8 cellular contexts compared by ENCODE assay signal in genomic region chr12:94545937-94546771, GRCh38.
DNase-seq lines count a peak whose midpoint lies in the region; ATAC-seq and TF ChIP-seq lines count a peak whose summit lies in the region.

No MANE protein-coding gene starts in this region.

- DNase-seq in Ammon's horn (ENCODE audit: low spot score): peak; percentile 72
- DNase-seq in GM19238 (ENCODE audit: insufficient read length, low spot score): peak; percentile 34
- DNase-seq in M059J (ENCODE audit: low read depth): peak; percentile 71
- peak; percentile 28 for DNase-seq in activated CD8-positive, alpha-beta T cell treated with anti-CD3 and anti-CD28 coated beads, Interleukin-2, amount 10 ng/mL, durations not matched to agents 7 days and 5 days
- DNase-seq in left cardiac atrium: peak; percentile 51
- peak; percentile 69 for DNase-seq in posterior vena cava (ENCODE audit: low spot score)

- H3K4me3 Mint-ChIP-seq in activated CD8-positive, alpha-beta T cell treated with anti-CD3 and anti-CD28 coated beads, Interleukin-2, amount 10 ng/mL, durations not matched to agents 7 days and 5 days: no peak overlapping the region

- CTCF ChIA-PET in activated CD8-positive, alpha-beta T cell treated with anti-CD3 and anti-CD28 coated beads, Interleukin-2, amount 10 ng/mL, durations not matched to agents 7 days and 5 days (lab: Charles Lee): interaction anchor here (0.7 kb wide), 1 partner anchor 411 kb away, joined by 3 read pairs; no protein-coding TSS in a partner anchor

- no peak overlapping the region for H3K27ac Mint-ChIP-seq in activated CD8-positive, alpha-beta T cell treated with anti-CD3 and anti-CD28 coated beads, Interleukin-2, amount 10 ng/mL, durations not matched to agents 7 days and 5 days

- H3K9me3 Mint-ChIP-seq in activated CD8-positive, alpha-beta T cell treated with anti-CD3 and anti-CD28 coated beads, Interleukin-2, amount 10 ng/mL, durations not matched to agents 7 days and 5 days (ENCODE audit: insufficient read depth): peaks cover 9% of the 10 kb centered on the region

- H3K36me3 Mint-ChIP-seq in activated CD8-positive, alpha-beta T cell treated with anti-CD3 and anti-CD28 coated beads, Interleukin-2, amount 10 ng/mL, durations not matched to agents 7 days and 5 days (ENCODE audit: low read depth): peaks cover 7% of the 10 kb centered on the region

- POLR2A ChIA-PET in activated CD8-positive, alpha-beta T cell treated with anti-CD3 and anti-CD28 coated beads, Interleukin-2, amount 10 ng/mL, durations not matched to agents 7 days and 5 days (lab: Charles Lee): no interaction called here

- peaks cover 3% of the 10 kb centered on the region for H3K4me1 Mint-ChIP-seq in activated CD8-positive, alpha-beta T cell treated with anti-CD3 and anti-CD28 coated beads, Interleukin-2, amount 10 ng/mL, durations not matched to agents 7 days and 5 days (ENCODE audit: low read depth)

- intact Hi-C loops in left cardiac atrium (cut with DNase I) (loop anchor here (5.0 to 10.0 kb wide), 3 partner anchors 209 to 439 kb away; no protein-coding TSS in a partner anchor), posterior vena cava (cut with DNase I) (no loop called here)

- no peak for TF ChIP-seq POLR2A in GM18505 (IDR thresholded peaks at IDR 0.05; ENCODE audit: borderline replicate concordance, extremely low read depth, insufficient read depth, insufficient read length)

- peaks cover 3% of the 10 kb centered on the region for H3K27me3 Mint-ChIP-seq in activated CD8-positive, alpha-beta T cell treated with anti-CD3 and anti-CD28 coated beads, Interleukin-2, amount 10 ng/mL, durations not matched to agents 7 days and 5 days (ENCODE audit: low read depth)

- ATAC-seq in activated CD8-positive, alpha-beta T cell treated with anti-CD3 and anti-CD28 coated beads, Interleukin-2, amount 10 ng/mL, durations not matched to agents 7 days and 5 days: peak; percentile 57
- ATAC-seq in left cardiac atrium (peak; percentile 94 to 95), GM18505 (IDR thresholded peaks at IDR 0.05; ENCODE audit: unreplicated experiment) (no peak), HG03159 (IDR thresholded peaks at IDR 0.05; ENCODE audit: unreplicated experiment) (no peak)

Comparison
In these comparisons a context has a peak if more than half of its experiments do, and no peak if none do; other contexts are left out.
1. ATAC-seq: peak in activated CD8-positive, alpha-beta T cell treated with anti-CD3 and anti-CD28 coated beads, Interleukin-2, amount 10 ng/mL, durations not matched to agents 7 days and 5 days (single experiment) and left cardiac atrium (2 of 2); none in GM18505 (single experiment) and HG03159 (single experiment).
2. intact Hi-C loops: an anchor here in left cardiac atrium (5.0 to 10.0 kb wide); none called in posterior vena cava.
3. Peak in every context shown above with its lines, with median percentiles within 50 percentile points of each other: DNase-seq.